Comparison of ENCODE assay signal across 8 cellular contexts in the genomic region with DNA sequence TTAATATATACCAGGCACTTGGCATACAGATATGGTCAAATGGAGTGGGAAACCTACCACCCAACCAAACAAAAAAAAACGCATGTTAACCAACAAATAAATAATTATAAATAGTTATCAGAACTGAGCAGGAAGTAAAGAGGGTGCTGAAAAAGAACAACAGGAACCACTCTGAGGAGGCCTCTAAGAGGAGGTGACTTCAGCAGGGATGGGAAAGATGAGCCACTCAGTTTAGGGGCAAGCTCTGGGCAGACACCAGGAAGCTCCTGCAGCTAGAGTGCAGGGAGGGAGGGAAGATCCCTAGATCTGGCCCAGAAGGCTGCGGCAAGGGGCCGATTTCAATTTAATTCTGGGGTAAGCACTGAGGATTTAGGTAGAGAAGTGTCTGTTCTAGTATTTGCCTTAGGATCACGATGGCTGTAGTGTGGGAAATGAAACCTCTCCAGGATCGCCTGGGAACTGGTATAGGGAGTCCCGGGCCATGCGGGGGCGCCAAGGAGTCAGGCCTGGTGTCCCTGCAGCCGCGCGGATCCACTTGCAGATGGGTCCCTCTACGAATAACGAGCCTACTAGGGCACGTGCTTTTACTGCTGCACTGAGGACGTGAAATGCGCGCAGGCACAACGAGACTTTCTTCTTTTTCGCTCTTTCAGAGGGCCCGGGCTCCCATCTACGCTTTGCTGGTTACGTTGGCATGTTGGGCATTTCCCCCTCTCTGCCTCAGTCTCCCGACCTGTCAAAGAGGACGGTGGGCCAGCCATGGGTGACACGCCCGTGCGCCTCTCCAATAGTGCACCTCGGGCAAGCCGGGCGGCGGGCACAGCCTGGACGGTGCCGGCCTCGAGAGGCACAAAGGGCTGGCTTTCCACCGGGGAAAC. TPM values are rescaled to one million over a fixed set of nuclear protein-coding genes. Genes with fewer than 3 reads are reported as not detected.
A peak's percentile ranks its signal among the peaks of the same experiment; 100 is the strongest.
DNase-seq lines count a peak whose midpoint lies in the region; ATAC-seq and TF ChIP-seq lines count a peak whose summit lies in the region.

No MANE protein-coding gene starts in this region.

- peak; percentile 80 for TF ChIP-seq CTCF in OCI-LY7 (conservative IDR thresholded peaks at IDR 0.05; ENCODE audit: low read length)
- peak; percentile 94 for TF ChIP-seq CTCF in epithelial cell of proximal tubule (conservative IDR thresholded peaks at IDR 0.05; ENCODE audit: low read depth, low read length)

- POLR2A ChIA-PET in OCI-LY7 (lab: Charles Lee): no interaction called here

- no peak for ATAC-seq in GM19463 (IDR thresholded peaks at IDR 0.05; ENCODE audit: unreplicated experiment)

- H3K4me3 ChIP-seq in OCI-LY7 (ENCODE audit: low read depth, low read length, poor library complexity, severe bottlenecking) (peak overlapping the region; percentile 69), epithelial cell of proximal tubule (ENCODE audit: low read depth, low read length) (peak overlapping the region; percentile 76)

- H3K27ac ChIP-seq in OCI-LY7 (ENCODE audit: low read depth, low read length, poor library complexity, severe bottlenecking): no peak overlapping the region

- H3K4me1 ChIP-seq in OCI-LY7 (ENCODE audit: insufficient read depth, low read length, poor library complexity, severe bottlenecking): peaks cover 51% of the 10 kb centered on the region

- H2AFZ ChIP-seq in OCI-LY7 (ENCODE audit: low read length): peak overlapping the region; percentile 39

- peak; percentile 31 for DNase-seq in DMS153 (lab: John Stamatoyannopoulos, UW)
- peak; percentile 89 for DNase-seq in HT1080 (ENCODE audit: low read depth)
- peak; percentile 82 for DNase-seq in OCI-LY7 (ENCODE audit: low spot score)
- DNase-seq in activated T-cell treated with anti-CD3 and anti-CD28 coated beads for 48 hours (ENCODE audit: low read depth): peak; percentile 65
- DNase-seq in epithelial cell of proximal tubule (ENCODE audit: low read depth): peak; percentile 49
- DNase-seq in middle frontal gyrus (ENCODE audit: extremely low spot score, low spot score): peak; percentile 68
- DNase-seq in stimulated activated CD8-positive, alpha-beta memory T cell treated with anti-CD3 and anti-CD28 coated beads, Interleukin-2, amount 100 ng/mL, for 1 hour (ENCODE audit: low read depth in 2 of 2): peak; percentile 23 to 51

- BruUV-seq in OCI-LY7 (replicated peaks; lab: Mats Ljungman, UMichigan): no TSS peak

- H3K79me2 ChIP-seq in OCI-LY7 (ENCODE audit: insufficient read depth, low read depth, low read length): peaks cover 4% of the 10 kb centered on the region; the same call in 1 of the 2 replicates

- H4K20me1 ChIP-seq in OCI-LY7 (ENCODE audit: insufficient read depth, low read length): peaks cover 7% of the 10 kb centered on the region

- CTCF ChIA-PET in OCI-LY7 (lab: Charles Lee; ENCODE audit: unreplicated experiment): no interaction called here

- intact Hi-C loops in OCI-LY7 (cut with micrococcal nuclease; ENCODE audit: unreplicated experiment): loop anchor here (1.0 kb wide), 2 partner anchors 63 to 82 kb away; no protein-coding TSS in a partner anchor

- peak overlapping the region; percentile 86 for H3K4me2 ChIP-seq in OCI-LY7 (ENCODE audit: low read length)

- no peaks in the 10 kb centered on the region for H3K36me3 ChIP-seq in OCI-LY7 (ENCODE audit: insufficient read depth, low read length)

- H3K9me3 ChIP-seq in OCI-LY7 (ENCODE audit: low read length): no peaks in the 10 kb centered on the region

- H3K9me2 ChIP-seq in OCI-LY7 (ENCODE audit: insufficient read depth, low read length): no peaks in the 10 kb centered on the region

RNA-seq across cellular contexts. Expression of gene LIMD1, which starts 1.5 kb away (rescaled TPM):
- total RNA-seq in HT1080 (2014; rRNA removed; shearing (Covaris generic)): 23.4 and 27.3 TPM in 2 replicates
- polyA plus RNA-seq in HT1080 (2015; cell fraction: cytosol; rRNA removed): 9.6 and 12.0 TPM in 2 replicates
- polyA plus RNA-seq in HT1080 (2015; cell fraction: nucleus; rRNA removed): 42.5 and 46.1 TPM in 2 replicates
- 8.6 and 11.0 TPM in 2 replicates for total RNA-seq in OCI-LY7 (2014; rRNA removed; shearing (Covaris generic))
- total RNA-seq in OCI-LY7 (2022): 12.4 and 15.5 TPM in 2 replicates
- total RNA-seq in epithelial cell of proximal tubule: 13.5 and 13.7 TPM in 2 replicates

Comparison
In these comparisons a context has a peak if more than half of its experiments do, and no peak if none do; other contexts are left out.
1. DNase-seq: peak in every context shown above with its lines; median percentile 89 in HT1080; 82 in OCI-LY7; 68 in middle frontal gyrus; 65 in activated T-cell treated with anti-CD3 and anti-CD28 coated beads for 48 hours; 49 in epithelial cell of proximal tubule; 37 in stimulated activated CD8-positive, alpha-beta memory T cell treated with anti-CD3 and anti-CD28 coated beads, Interleukin-2, amount 100 ng/mL, for 1 hour; 31 in DMS153.